ENCODE assay signal across 1 cellular context in the genomic region with DNA sequence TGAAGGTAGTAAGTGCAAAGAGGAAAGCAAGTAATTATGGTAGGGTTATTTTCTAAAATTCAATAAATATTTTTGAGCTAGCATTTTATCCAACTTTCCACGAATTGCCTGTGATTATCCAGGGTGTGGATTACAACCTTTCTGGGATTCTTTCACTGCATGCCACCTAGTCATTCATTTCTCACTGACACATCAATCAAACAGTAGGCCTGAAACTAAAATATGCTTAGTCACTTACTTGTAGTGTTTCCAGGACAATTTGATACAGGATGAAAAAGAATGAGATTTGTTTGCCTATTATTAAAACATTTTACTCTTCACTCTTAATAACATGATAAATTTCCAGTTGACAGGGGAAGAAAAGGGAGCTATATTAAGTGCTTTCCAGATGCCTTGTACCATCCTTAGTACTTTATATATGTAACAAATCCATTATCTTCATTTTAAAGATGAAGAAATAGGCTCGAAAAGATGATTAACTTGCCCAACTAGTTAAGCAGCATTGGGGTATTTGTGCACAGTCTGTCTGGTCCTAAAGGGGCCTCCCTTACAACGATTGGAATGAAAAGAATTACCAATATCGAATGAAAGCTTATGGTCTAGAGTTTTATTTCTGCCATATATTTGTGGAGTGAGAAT.
TF ChIP-seq lines count a peak whose summit lies in the region.

No MANE protein-coding gene starts in this region.

TF ChIP-seq in GM23338, 12 proteins besides CTCF, POLR2A, EP300 and RAD21 (continued from another document):
- TF ChIP-seq, protein P1, sequence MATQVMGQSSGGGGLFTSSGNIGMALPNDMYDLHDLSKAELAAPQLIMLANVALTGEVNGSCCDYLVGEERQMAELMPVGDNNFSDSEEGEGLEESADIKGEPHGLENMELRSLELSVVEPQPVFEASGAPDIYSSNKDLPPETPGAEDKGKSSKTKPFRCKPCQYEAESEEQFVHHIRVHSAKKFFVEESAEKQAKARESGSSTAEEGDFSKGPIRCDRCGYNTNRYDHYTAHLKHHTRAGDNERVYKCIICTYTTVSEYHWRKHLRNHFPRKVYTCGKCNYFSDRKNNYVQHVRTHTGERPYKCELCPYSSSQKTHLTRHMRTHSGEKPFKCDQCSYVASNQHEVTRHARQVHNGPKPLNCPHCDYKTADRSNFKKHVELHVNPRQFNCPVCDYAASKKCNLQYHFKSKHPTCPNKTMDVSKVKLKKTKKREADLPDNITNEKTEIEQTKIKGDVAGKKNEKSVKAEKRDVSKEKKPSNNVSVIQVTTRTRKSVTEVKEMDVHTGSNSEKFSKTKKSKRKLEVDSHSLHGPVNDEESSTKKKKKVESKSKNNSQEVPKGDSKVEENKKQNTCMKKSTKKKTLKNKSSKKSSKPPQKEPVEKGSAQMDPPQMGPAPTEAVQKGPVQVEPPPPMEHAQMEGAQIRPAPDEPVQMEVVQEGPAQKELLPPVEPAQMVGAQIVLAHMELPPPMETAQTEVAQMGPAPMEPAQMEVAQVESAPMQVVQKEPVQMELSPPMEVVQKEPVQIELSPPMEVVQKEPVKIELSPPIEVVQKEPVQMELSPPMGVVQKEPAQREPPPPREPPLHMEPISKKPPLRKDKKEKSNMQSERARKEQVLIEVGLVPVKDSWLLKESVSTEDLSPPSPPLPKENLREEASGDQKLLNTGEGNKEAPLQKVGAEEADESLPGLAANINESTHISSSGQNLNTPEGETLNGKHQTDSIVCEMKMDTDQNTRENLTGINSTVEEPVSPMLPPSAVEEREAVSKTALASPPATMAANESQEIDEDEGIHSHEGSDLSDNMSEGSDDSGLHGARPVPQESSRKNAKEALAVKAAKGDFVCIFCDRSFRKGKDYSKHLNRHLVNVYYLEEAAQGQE (IDR thresholded peaks at IDR 0.05; ENCODE audit: unreplicated experiment), result no peak
- TF ChIP-seq CREB1 (CRISPR knock-in tag; IDR thresholded peaks at IDR 0.05; ENCODE audit: low read depth), result no peak
